ENCODE assay signal across 23 cellular contexts in genomic region chr3:52773361-52774065, GRCh38. TPM values are rescaled to one million over a fixed set of nuclear protein-coding genes. Genes with fewer than 3 reads are reported as not detected.
DNase-seq lines count a peak whose midpoint lies in the region; ATAC-seq and TF ChIP-seq lines count a peak whose summit lies in the region.
"Had no signal": no experiment of that assay in that cellular context is flagged by ENCODE, and none has a peak within 500 bp of the region (broad histone marks: within the 10 kb centered on the region; RNA-seq: fewer than 3 reads in every experiment).

No MANE protein-coding gene starts in this region.

- H3K36me3 Mint-ChIP-seq in chondrocyte (ENCODE audit: low read depth) (no peaks in the 10 kb centered on the region), type B pancreatic cell (no peaks in the 10 kb centered on the region), endodermal cell (ENCODE audit: low read depth) (no peaks in the 10 kb centered on the region)

- H3K4me1 ChIP-seq in right lobe of liver, result peaks cover 0 to 66% (median 20%) of the 10 kb centered on the region in 4 donors
- no peaks in the 10 kb centered on the region for H3K4me1 ChIP-seq in endodermal cell (ENCODE audit: control insufficient read depth, insufficient read depth, low read length)

- H3K9ac ChIP-seq in endodermal cell (ENCODE audit: extremely low read depth, low read length, poor library complexity, severe bottlenecking), result no peak overlapping the region
- H3K9ac ChIP-seq: GM23248, SK-N-SH had no signal

- H3K9me3 ChIP-seq in right lobe of liver (no peaks in the 10 kb centered on the region), endodermal cell (ENCODE audit: control insufficient read depth, low read length) (no peaks in the 10 kb centered on the region)
- H3K9me3 ChIP-seq: SK-N-SH had no signal

- H3K27ac ChIP-seq in right lobe of liver (peak overlapping the region in 2 of 3 donors; percentile 77 to 95), endodermal cell (ENCODE audit: low read depth, low read length) (no peak overlapping the region)
- H3K27ac ChIP-seq: 22Rv1, C4-2B, GM23248 had no signal

- H3K9me3 Mint-ChIP-seq in chondrocyte (ENCODE audit: low read depth) (no peaks in the 10 kb centered on the region), type B pancreatic cell (no peaks in the 10 kb centered on the region), endodermal cell (no peaks in the 10 kb centered on the region)

- 44% methylated on average over 11 of the region's 13 CpGs for WGBS in right lobe of liver (ENCODE audit: insufficient coverage, low coverage, low lambda C conversion rate, missing lambda C conversion rate)
- 92 to 93% methylated on average over 10 to 12 of the region's 13 CpGs for WGBS in endodermal cell (ENCODE audit: insufficient coverage in 1 of 2, insufficient read length in 1 of 2), 2 experiments

- peak; percentile 17 for DNase-seq in activated CD4-positive, CD25-positive, alpha-beta regulatory T cell treated with anti-CD3 and anti-CD28 coated beads, Interleukin-2, amount 50 U/mL, for 72 hours
- DNase-seq in chondrocyte (ENCODE audit: low spot score) (peak; percentile 18), right lobe of liver (peak; percentile 35 to 78 (median 76)), type B pancreatic cell (ENCODE audit: extremely low spot score, unreplicated experiment) (peak; percentile 42), NCI-H2081 (lab: John Stamatoyannopoulos, UW) (no peak), endodermal cell (no peak)
- DNase-seq: AML-193, COR-L47, GDM1, GM23248, HCEC 1CT, KG1, NCI-H187, NCI-H226, NCI-H524, SHP77 treated with DMSO at 0.1 percent for 48 hours, SK-N-SH had no signal

- no peak for TF ChIP-seq POLR2A in right lobe of liver (IDR thresholded peaks at IDR 0.05)

- H3K4me3 Mint-ChIP-seq in chondrocyte (ENCODE audit: unreplicated experiment), result no peak overlapping the region
- no peak overlapping the region for H3K4me3 Mint-ChIP-seq in type B pancreatic cell
- H3K4me3 Mint-ChIP-seq in endodermal cell, result no peak overlapping the region

- H3K27me3 ChIP-seq in right lobe of liver (no peaks in the 10 kb centered on the region), endodermal cell (ENCODE audit: control insufficient read depth, insufficient read depth, low read length, poor library complexity, severe bottlenecking) (no peaks in the 10 kb centered on the region)

- TF ChIP-seq CTCF in chondrocyte (IDR thresholded peaks at IDR 0.05), result no peak
- TF ChIP-seq CTCF in right lobe of liver (IDR thresholded peaks at IDR 0.05), result no peak
- no peak for TF ChIP-seq CTCF in type B pancreatic cell (conservative IDR thresholded peaks at IDR 0.05)
- no peak for TF ChIP-seq CTCF in endodermal cell (conservative IDR thresholded peaks at IDR 0.05)

- intact Hi-C loops in right lobe of liver (cut with DNase I), result no loop called here

- no peaks in the 10 kb centered on the region for H3K27me3 Mint-ChIP-seq in chondrocyte (ENCODE audit: low read depth)
- no peaks in the 10 kb centered on the region for H3K27me3 Mint-ChIP-seq in type B pancreatic cell
- H3K27me3 Mint-ChIP-seq in endodermal cell (ENCODE audit: insufficient read depth), result peaks cover 11% of the 10 kb centered on the region

- H3K4me3 ChIP-seq in right lobe of liver (peak overlapping the region in 2 of 3 donors; percentile 7 to 33), endodermal cell (ENCODE audit: low read length) (no peak overlapping the region)
- H3K4me3 ChIP-seq: GM23248 had no signal

- H3K36me3 ChIP-seq in right lobe of liver (peaks cover 0 to under 1% (median 0%) of the 10 kb centered on the region in 4 donors), endodermal cell (ENCODE audit: control insufficient read depth, insufficient read depth, low read length) (no peaks in the 10 kb centered on the region)

- ATAC-seq in activated CD4-positive, CD25-positive, alpha-beta regulatory T cell treated with anti-CD3 and anti-CD28 coated beads, Interleukin-2, amount 50 U/mL, for 24 hours, result no peak
- ATAC-seq in right lobe of liver (peak in 3 of 4 donors; percentile 2 to 8 (median 5)), GM19023 (IDR thresholded peaks at IDR 0.05; ENCODE audit: unreplicated experiment) (no peak)

- no peak overlapping the region for H3K27ac Mint-ChIP-seq in chondrocyte (ENCODE audit: unreplicated experiment)
- H3K27ac Mint-ChIP-seq in type B pancreatic cell, result no peak overlapping the region
- no peak overlapping the region for H3K27ac Mint-ChIP-seq in endodermal cell

- H3K4me1 Mint-ChIP-seq in chondrocyte (ENCODE audit: low read depth) (peaks cover 18% of the 10 kb centered on the region), type B pancreatic cell (ENCODE audit: unreplicated experiment) (peaks cover 16% of the 10 kb centered on the region), endodermal cell (peaks cover 13% of the 10 kb centered on the region)

RNA-seq across cellular contexts. Expression of gene NEK4, which starts 2.8 kb away (rescaled TPM):
- total RNA-seq in chondrocyte, result 11.3 to 15.6 TPM (median 11.6 TPM) in 3 replicates
- total RNA-seq in right lobe of liver, result 10 to 100 TPM in 5 of 6 experiments, 1 to 10 TPM in 1; 7.3 to 18.9 (median 14.8) TPM
- total RNA-seq in type B pancreatic cell (ENCODE audit: low replicate concordance), result 38.3 and 47.2 TPM in 2 replicates
- total RNA-seq in endodermal cell, result 10 to 100 TPM; 44.2 to 49.5 TPM
- 27.0 TPM for polyA plus RNA-seq in endodermal cell (2013, experiment 1 of 2)
- 24.0 TPM for polyA plus RNA-seq in endodermal cell (2013, experiment 2 of 2)

RNA-seq across cellular contexts. Expression of gene ITIH1, which starts 3.9 kb away (rescaled TPM):
- not detected in 3 replicates for total RNA-seq in chondrocyte
- total RNA-seq in right lobe of liver, result 1,000 to 10,000 TPM in 4 of 6 experiments, 100 to 1,000 TPM in 2; 376 to 1,846 (median 1,201) TPM
- 8.0 and 12.2 TPM in 2 replicates for total RNA-seq in type B pancreatic cell (ENCODE audit: low replicate concordance)
- total RNA-seq in endodermal cell, result not detected
- polyA plus RNA-seq in endodermal cell (2013, experiment 1 of 2), result not detected
- not detected for polyA plus RNA-seq in endodermal cell (2013, experiment 2 of 2)
- total RNA-seq: Daoy, GM23248, RPMI7951 had no signal
- polyA plus RNA-seq: GM23248, SK-N-SH had no signal

RNA-seq across cellular contexts. Expression of gene ITIH3, which starts 21.1 kb away (rescaled TPM):
- total RNA-seq in chondrocyte (3.5 to 17.8 TPM (median 16.9 TPM) in 3 replicates), right lobe of liver (1,000 to 10,000 TPM in 3 of 6 experiments, 100 to 1,000 TPM in 3; 742 to 1,822 (median 982) TPM), type B pancreatic cell (ENCODE audit: low replicate concordance) (0.81 and 0.97 TPM in 2 replicates), endodermal cell (not detected)
- polyA plus RNA-seq in endodermal cell (2013, experiment 1 of 2), result 0.36 TPM
- 0.41 TPM for polyA plus RNA-seq in endodermal cell (2013, experiment 2 of 2)
- total RNA-seq: Daoy, GM23248, RPMI7951 had no signal
- polyA plus RNA-seq: GM23248 had no signal

RNA-seq across cellular contexts. Expression of gene ITIH4, which starts 57.0 kb away (rescaled TPM):
- total RNA-seq in chondrocyte, result 5.2 to 8.3 TPM (median 6.3 TPM) in 3 replicates
- total RNA-seq in right lobe of liver, result 1,000 to 10,000 TPM; 1,573 to 4,137 (median 3,531) TPM
- total RNA-seq in type B pancreatic cell (ENCODE audit: low replicate concordance), result 4.1 and 14.0 TPM in 2 replicates
- 1 to 10 TPM; 6.0 to 6.2 TPM for total RNA-seq in endodermal cell
- polyA plus RNA-seq in endodermal cell (2013, experiment 1 of 2), result 4.1 TPM
- 4.8 TPM for polyA plus RNA-seq in endodermal cell (2013, experiment 2 of 2)
- polyA plus RNA-seq: GM23248 had no signal

Comparison
In these comparisons a context has a peak if more than half of its experiments do, and no peak if none do; other contexts are left out.
1. DNase-seq: peak in activated CD4-positive, CD25-positive, alpha-beta regulatory T cell treated with anti-CD3 and anti-CD28 coated beads, Interleukin-2, amount 50 U/mL, for 72 hours (single experiment), chondrocyte (single experiment), right lobe of liver (3 of 3) and type B pancreatic cell (single experiment); none in NCI-H2081 (0 of 2) and endodermal cell (single experiment).
2. ATAC-seq: peak in right lobe of liver (3 of 4); none in activated CD4-positive, CD25-positive, alpha-beta regulatory T cell treated with anti-CD3 and anti-CD28 coated beads, Interleukin-2, amount 50 U/mL, for 24 hours (0 of 2) and GM19023 (single experiment).
3. RNA of gene ITIH1, which starts 3.9 kb away (total RNA-seq): 376 to 1,846 TPM in right lobe of liver; 8.0 to 12.2 TPM in type B pancreatic cell, not detected in endodermal cell and not detected in chondrocyte; every median in the first group is over 10 times any median in the second.
4. RNA of gene ITIH3, which starts 21.1 kb away (total RNA-seq): 742 to 1,822 TPM in right lobe of liver; 3.5 to 17.8 TPM in chondrocyte, 0.81 to 0.97 TPM in type B pancreatic cell and not detected in endodermal cell; every median in the first group is over 10 times any median in the second.